ENCODE assay signal across 20 cellular contexts in genomic region chr1:223212441-223212840, GRCh38.
"Had no signal": no experiment of that assay in that cellular context is flagged by ENCODE, and none has a peak within 500 bp of the region (broad histone marks: within the 10 kb centered on the region; RNA-seq: fewer than 3 reads in every experiment).

No MANE protein-coding gene starts in this region.

- H3K4me3 ChIP-seq: body of pancreas, colonic mucosa, lung, sigmoid colon, spleen, thyroid gland had no signal

- DNase-seq: activated CD4-positive, alpha-beta T cell treated with anti-CD3 and anti-CD28 coated beads for 1 hour; activated naive CD4-positive, alpha-beta T cell; activated naive CD8-positive, alpha-beta T cell treated with anti-CD3 and anti-CD28 coated beads, Interleukin-2, amount 10 ng/mL, durations not matched to agents 7 days and 5 days; body of pancreas; caudate nucleus; colonic mucosa; endodermal cell; foreskin fibroblast; hippocampal formation; nephron progenitor cell; nucleus accumbens; sigmoid colon; spleen; stimulated activated CD4-positive, alpha-beta T cell treated with anti-CD3 and anti-CD28 coated beads, Interleukin-4, amount 100 ng/mL, for 4 hours; stimulated activated naive CD4-positive, alpha-beta T cell treated with Interleukin-2 at 50 U/mL for 16 hours; T-helper 2 cell; thyroid gland had no signal

- H3K9me3 ChIP-seq: body of pancreas, colonic mucosa, sigmoid colon, spleen, thyroid gland had no signal

- ATAC-seq: body of pancreas had no signal

- H3K27ac ChIP-seq: body of pancreas, colonic mucosa, epithelial cell of prostate, sigmoid colon, spleen, thyroid gland, VCaP had no signal

- H3K4me1 ChIP-seq: body of pancreas, colonic mucosa, sigmoid colon, spleen, thyroid gland had no signal

- H3K36me3 ChIP-seq: colonic mucosa, sigmoid colon, spleen, thyroid gland had no signal

- H3K27me3 ChIP-seq: body of pancreas, colonic mucosa, sigmoid colon, spleen, thyroid gland had no signal
